18 cellular contexts compared by ENCODE assay signal in the genomic region with DNA sequence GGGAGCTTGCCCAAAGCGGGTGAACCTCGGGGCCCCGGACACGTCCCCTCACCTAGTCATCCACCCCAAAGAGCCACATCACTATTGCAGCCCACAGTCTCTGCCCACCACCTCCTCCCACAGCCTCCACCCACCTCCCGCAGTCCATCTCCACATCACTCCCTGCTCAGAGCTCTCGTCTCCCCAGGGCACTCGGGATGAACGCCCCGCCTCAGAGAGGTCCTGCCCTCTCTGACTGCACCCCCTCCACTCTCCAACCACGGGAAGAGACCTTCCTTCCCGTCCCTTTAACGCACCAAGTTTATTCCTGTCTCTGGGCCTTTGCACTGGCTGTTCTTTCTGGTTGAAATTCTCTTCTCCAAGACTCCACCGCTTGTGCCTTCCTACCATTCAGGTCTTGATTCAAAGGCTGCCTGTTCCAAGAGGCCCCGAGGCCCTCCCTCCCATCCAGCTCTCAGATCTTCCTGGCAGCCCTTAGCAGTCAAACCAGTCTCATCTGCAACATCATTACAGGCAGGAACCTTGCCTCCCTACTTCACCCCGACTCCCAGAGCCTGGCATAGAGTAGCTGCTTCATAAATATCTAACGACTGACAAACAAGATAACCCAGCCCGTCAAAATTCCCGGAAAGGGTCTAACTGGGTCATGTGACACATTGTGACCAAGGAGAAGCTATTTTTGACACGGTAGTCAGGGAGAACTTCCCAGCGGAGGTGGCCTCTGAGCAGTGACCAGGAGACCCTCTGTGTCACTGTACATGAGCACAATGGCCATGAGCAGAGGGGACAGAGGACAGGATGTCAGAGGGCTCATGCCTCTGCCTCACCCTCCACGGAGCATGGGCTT. TPM values are rescaled to one million over a fixed set of nuclear protein-coding genes. Genes with fewer than 3 reads are reported as not detected.
"Had no signal": no experiment of that assay in that cellular context is flagged by ENCODE, and none has a peak within 500 bp of the region (broad histone marks: within the 10 kb centered on the region; RNA-seq: fewer than 3 reads in every experiment).

No MANE protein-coding gene starts in this region.

- H3K4me3 ChIP-seq: ascending aorta, lower lobe of right lung, SJSA1, tibial artery had no signal

- H3K9ac ChIP-seq: parathyroid adenoma had no signal

- H3K27me3 ChIP-seq: ascending aorta had no signal

- H3K27ac ChIP-seq: ascending aorta, lower lobe of right lung, neutrophil, parathyroid adenoma, SJSA1, tibial artery had no signal

- H3K36me3 ChIP-seq: ascending aorta, lower lobe of right lung, neutrophil, SJSA1, tibial artery had no signal

- DNase-seq: activated naive CD4-positive, alpha-beta T cell treated with Interleukin-2 at 50 U/mL for 16 hours; activated T-cell treated with anti-CD3 and anti-CD28 coated beads for 4 hours; endodermal cell; hypothalamus; immature natural killer cell; lower lobe of right lung; tibial artery had no signal

- ATAC-seq: activated CD4-positive, CD25-positive, alpha-beta regulatory T cell treated with anti-CD3 and anti-CD28 coated beads, Interleukin-2, amount 50 U/mL, for 24 hours; lower lobe of right lung; stimulated activated memory B cell treated with anti-CD40 and anti-IgM and Interleukin-4, amounts not matched to agents 10 μg/mL and 1 μg/mL and 100 μg/mL, for 72 hours had no signal

- H3K9me3 ChIP-seq: ascending aorta, lower lobe of right lung, neutrophil, SJSA1, tibial artery had no signal

- H2AFZ ChIP-seq: parathyroid adenoma had no signal

- H3K4me1 ChIP-seq: ascending aorta, lower lobe of right lung, parathyroid adenoma, SJSA1, tibial artery had no signal

- H3K79me2 ChIP-seq: parathyroid adenoma had no signal

RNA-seq across cellular contexts. Expression of a gene that starts 11.1 kb away (rescaled TPM):
- total RNA-seq: activated CD8-positive, alpha-beta memory T cell treated with anti-CD3 and anti-CD28 coated beads for 36 hours; ascending aorta; bronchial epithelial cell; dermis microvascular lymphatic vessel endothelial cell; glomerular endothelial cell; lower lobe of right lung; SJSA1 had no signal
- polyA plus RNA-seq: esophagus, immature natural killer cell had no signal
